Comparison of ENCODE assay signal across 9 cellular contexts in the genomic region with DNA sequence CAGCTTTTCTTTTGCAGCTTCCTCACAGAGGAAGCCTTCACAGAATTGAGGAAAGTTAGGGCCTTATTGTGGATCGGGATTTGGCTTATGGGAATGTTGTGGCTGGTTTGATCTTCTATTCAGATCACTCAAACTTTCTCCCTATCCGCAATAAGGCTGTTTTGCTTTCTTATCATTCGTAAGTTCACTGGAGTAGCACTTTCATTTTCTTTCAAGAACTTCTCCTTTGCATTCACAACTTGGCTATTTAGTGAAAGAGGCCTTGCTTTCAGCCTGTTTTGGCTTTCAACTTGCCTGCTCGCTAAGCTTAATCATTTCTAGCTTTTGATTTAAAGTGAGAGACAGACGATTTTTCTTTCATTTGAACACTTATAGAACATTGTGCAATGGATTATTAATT.
DNase-seq lines count a peak whose midpoint lies in the region; ATAC-seq and TF ChIP-seq lines count a peak whose summit lies in the region.
"Had no signal": no experiment of that assay in that cellular context is flagged by ENCODE, and none has a peak within 500 bp of the region (broad histone marks: within the 10 kb centered on the region; RNA-seq: fewer than 3 reads in every experiment).

No MANE protein-coding gene starts in this region.

- H3K27me3 ChIP-seq in IMR-90 (ENCODE audit: control insufficient read depth, insufficient read depth, low read length) (no peaks in the 10 kb centered on the region), A673 (replicated peaks; ENCODE audit: insufficient read depth, low read depth, low read length, poor library complexity) (no peaks in the 10 kb centered on the region)
- H3K27me3 ChIP-seq: hepatocyte had no signal

- no peak overlapping the region for H3K18ac ChIP-seq in IMR-90 (ENCODE audit: low read depth, low read length)

- in situ Hi-C loops in IMR-90 (cut with MboI; ENCODE audit: low sequenced_read_pairs) = no loop called here

- H4K91ac ChIP-seq in IMR-90 (ENCODE audit: insufficient read depth, low read depth, low read length) = no peak overlapping the region

- H4K8ac ChIP-seq in IMR-90 (ENCODE audit: low read depth in 2 of 2, low read length in 2 of 2) = no peak overlapping the region

- H2BK20ac ChIP-seq in IMR-90 (ENCODE audit: low read depth, low read length) = no peak overlapping the region

- H3K4me2 ChIP-seq in IMR-90 (ENCODE audit: low read depth, low read length) = peak overlapping the region; percentile 33; the same call in 1 of the 2 replicates
- H3K4me2 ChIP-seq: hepatocyte had no signal

- peak; percentile 80 for ATAC-seq in GM18505 (IDR thresholded peaks at IDR 0.05; ENCODE audit: unreplicated experiment)
- peak; percentile 65 for ATAC-seq in GM21526 (IDR thresholded peaks at IDR 0.05; ENCODE audit: low FRiP score, unreplicated experiment)
- ATAC-seq in IMR-90 (ENCODE audit: low read depth) = no peak
- ATAC-seq in HG02870 (IDR thresholded peaks at IDR 0.05; ENCODE audit: unreplicated experiment) = no peak
- no peak for ATAC-seq in omental fat pad (ENCODE audit: low FRiP score)

- H3K4me1 ChIP-seq in IMR-90 (ENCODE audit: control insufficient read depth, insufficient read depth, low read length) = 0 out of 2 replicates have a peak, but pooled peaks cover 1% of the 10 kb centered on the region
- no peaks in the 10 kb centered on the region for H3K4me1 ChIP-seq in A673 (ENCODE audit: insufficient read depth, low read length, poor library complexity, severe bottlenecking)

- H3K23ac ChIP-seq in IMR-90 (ENCODE audit: low read depth, low read length) = no peak overlapping the region

- H3K9me3 ChIP-seq in IMR-90 (ENCODE audit: control insufficient read depth, insufficient read depth, low read length) (no peaks in the 10 kb centered on the region), A673 (ENCODE audit: low read depth, low read length, poor library complexity, severe bottlenecking) (no peaks in the 10 kb centered on the region)

- DNase-seq in IMR-90 = no peak
- DNase-seq in fibroblast of the aortic adventitia (ENCODE audit: low read depth) = peak; percentile 52
- no peak for DNase-seq in NCI-H526 (lab: John Stamatoyannopoulos, UW)
- DNase-seq in A673 (ENCODE audit: low spot score) = no peak
- DNase-seq in omental fat pad (ENCODE audit: low spot score) = no peak

- intact Hi-C loops in IMR-90 (cut with micrococcal nuclease) (no loop called here), A673 (cut with micrococcal nuclease; ENCODE audit: unreplicated experiment) (no loop called here)

- H2AK5ac ChIP-seq in IMR-90 (ENCODE audit: low read depth, low read length) = no peak overlapping the region

- TF ChIP-seq CTCF in IMR-90 (conservative IDR thresholded peaks at IDR 0.05; ENCODE audit: low read depth, low read length) (no peak), fibroblast of the aortic adventitia (IDR thresholded peaks at IDR 0.05; ENCODE audit: insufficient read depth, low read length) (no peak), A673 (conservative IDR thresholded peaks at IDR 0.05; ENCODE audit: low read depth, low read length) (no peak), omental fat pad (IDR thresholded peaks at IDR 0.05) (no peak)

- H2AFZ ChIP-seq in IMR-90 (replicated peaks; ENCODE audit: low read length, poor library complexity) = no peak overlapping the region
- H2AFZ ChIP-seq: hepatocyte had no signal

- H3K27ac ChIP-seq in IMR-90 (ENCODE audit: insufficient read depth, low read length) (no peak overlapping the region), A673 (ENCODE audit: low read depth, low read length, poor library complexity, severe bottlenecking) (no peak overlapping the region)
- H3K27ac ChIP-seq: hepatocyte had no signal

- no peak overlapping the region for H2AK9ac ChIP-seq in IMR-90 (replicated peaks; ENCODE audit: low read depth, low read length, poor library complexity)

- H3K56ac ChIP-seq in IMR-90 (ENCODE audit: extremely low read depth, insufficient read depth, low read length) = no peak overlapping the region

- H3K4ac ChIP-seq in IMR-90 (ENCODE audit: low read depth, low read length) = no peak overlapping the region

- no peaks in the 10 kb centered on the region for H3K36me3 ChIP-seq in IMR-90 (ENCODE audit: control insufficient read depth, insufficient read depth, low read length)
- no peaks in the 10 kb centered on the region for H3K36me3 ChIP-seq in A673 (ENCODE audit: insufficient read depth, low read length, poor library complexity, severe bottlenecking)

- POLR2A ChIA-PET in IMR-90 (lab: Charles Lee; ENCODE audit: unreplicated experiment) = no interaction called here
- POLR2A ChIA-PET in A673 (lab: Charles Lee; ENCODE audit: low non-redundant PET) = no interaction called here

- dilution Hi-C loops in IMR-90 (cut with HindIII; ENCODE audit: low sequenced_read_pairs, unreplicated experiment) = no loop called here

- H3K9ac ChIP-seq in IMR-90 (ENCODE audit: low read depth, low read length) = no peak overlapping the region

- H4K20me1 ChIP-seq in IMR-90 (ENCODE audit: insufficient read depth, low read length) = no peaks in the 10 kb centered on the region

- H2BK120ac ChIP-seq in IMR-90 (ENCODE audit: low read depth, low read length) = no peak overlapping the region

- no peaks in the 10 kb centered on the region for H3K79me1 ChIP-seq in IMR-90 (ENCODE audit: low read depth in 1 of 2, low read length in 2 of 2)

- no peak overlapping the region for H4K5ac ChIP-seq in IMR-90 (ENCODE audit: low read depth, low read length)

- H2BK5ac ChIP-seq in IMR-90 (ENCODE audit: low read depth, low read length, poor library complexity, severe bottlenecking) = no peak overlapping the region

- H3K4me3 ChIP-seq in IMR-90 (ENCODE audit: insufficient read depth, low read depth, low read length) (no peak overlapping the region), fibroblast of the aortic adventitia (ENCODE audit: low read depth, low read length) (no peak overlapping the region), A673 (ENCODE audit: low read depth, low read length, poor library complexity, severe bottlenecking) (no peak overlapping the region)
- H3K4me3 ChIP-seq: hepatocyte had no signal

- H2BK15ac ChIP-seq in IMR-90 (ENCODE audit: low read depth, low read length) = no peak overlapping the region

- no peaks in the 10 kb centered on the region for H3K9me1 ChIP-seq in IMR-90 (ENCODE audit: insufficient read depth, low read length)

- TF ChIP-seq POLR2A in GM18505 (IDR thresholded peaks at IDR 0.05; ENCODE audit: borderline replicate concordance, extremely low read depth, insufficient read depth, insufficient read length) (no peak), IMR-90 (IDR thresholded peaks at IDR 0.05; ENCODE audit: low read depth, low read length) (no peak)

- CTCF ChIA-PET in IMR-90 (lab: Yijun Ruan, JAX) = interaction anchor here (0.9 to 1.0 kb wide), 2 partner anchors 38 to 177 kb away, joined by 3 read pairs; no protein-coding TSS in a partner anchor
- CTCF ChIA-PET in A673 (lab: Charles Lee) = no interaction called here

- no peak for TF ChIP-seq RAD21 in IMR-90 (IDR thresholded peaks at IDR 0.05; ENCODE audit: low read length)

- WGBS in IMR-90 (ENCODE audit: extremely low coverage in 2 of 2, insufficient read length in 1 of 2), 2 experiments = no CpG with 5 or more reads among the region's 5 CpGs

- no peak overlapping the region for H3K14ac ChIP-seq in IMR-90 (replicated peaks; ENCODE audit: low read depth, low read length)

- BruUV-seq in IMR-90 (replicated peaks; lab: Mats Ljungman, UMichigan) (no TSS peak), A673 (replicated peaks; lab: Mats Ljungman, UMichigan) (no TSS peak)

TF ChIP-seq in IMR-90, 13 proteins besides CTCF, POLR2A, EP300 and RAD21:
- TF ChIP-seq CHD1 (IDR thresholded peaks at IDR 0.05; ENCODE audit: low read depth, low read length) (no peak), MXI1 (IDR thresholded peaks at IDR 0.05; ENCODE audit: borderline replicate concordance, low read depth, low read length) (no peak), CEBPB (IDR thresholded peaks at IDR 0.05; ENCODE audit: low read depth, low read length) (no peak)
- TF ChIP-seq, protein P1, sequence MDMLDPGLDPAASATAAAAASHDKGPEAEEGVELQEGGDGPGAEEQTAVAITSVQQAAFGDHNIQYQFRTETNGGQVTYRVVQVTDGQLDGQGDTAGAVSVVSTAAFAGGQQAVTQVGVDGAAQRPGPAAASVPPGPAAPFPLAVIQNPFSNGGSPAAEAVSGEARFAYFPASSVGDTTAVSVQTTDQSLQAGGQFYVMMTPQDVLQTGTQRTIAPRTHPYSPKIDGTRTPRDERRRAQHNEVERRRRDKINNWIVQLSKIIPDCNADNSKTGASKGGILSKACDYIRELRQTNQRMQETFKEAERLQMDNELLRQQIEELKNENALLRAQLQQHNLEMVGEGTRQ (IDR thresholded peaks at IDR 0.05; ENCODE audit: low read depth, low read length) = no peak
TF ChIP-seq in IMR-90: peak in this region for 0.

Comparison
In these comparisons a context has a peak if more than half of its experiments do, and no peak if none do; other contexts are left out.
1. ATAC-seq: peak in GM18505 (single experiment) and GM21526 (single experiment); none in IMR-90 (single experiment), HG02870 (single experiment) and omental fat pad (single experiment).